ENCODE assay signal across 22 cellular contexts in genomic region chr4:140363051-140363450, GRCh38.
"Had no signal": no experiment of that assay in that cellular context is flagged by ENCODE, and none has a peak within 500 bp of the region (broad histone marks: within the 10 kb centered on the region; RNA-seq: fewer than 3 reads in every experiment).

No MANE protein-coding gene starts in this region.

- DNase-seq: activated CD4-positive, alpha-beta T cell treated with anti-CD3 and anti-CD28 coated beads for 1 hour; activated CD4-positive, alpha-beta T cell treated with anti-CD3 and anti-CD28 coated beads, Interleukin-2, amount 50 U/mL, for 1 hour; activated CD8-positive, alpha-beta memory T cell treated with anti-CD3 and anti-CD28 coated beads, Interleukin-2, amount 10 ng/mL, durations not matched to agents 7 days and 5 days; activated CD8-positive, alpha-beta T cell treated with anti-CD3 and anti-CD28 coated beads, Interleukin-2, amount 10 ng/mL, durations not matched to agents 7 days and 5 days; activated effector memory CD4-positive, alpha-beta T cell treated with anti-CD3 and anti-CD28 coated beads, Interleukin-2, amount 50 U/mL, for 16 hours; activated naive CD4-positive, alpha-beta T cell treated with anti-CD3 and anti-CD28 coated beads for 36 hours; activated naive CD8-positive, alpha-beta T cell treated with anti-CD3 and anti-CD28 coated beads for 36 hours; adrenal gland; aorta; cerebellar nuclear complex; dorsolateral prefrontal cortex; effector memory CD4-positive, alpha-beta T cell; mammary epithelial cell; midbrain; stimulated activated CD4-positive, alpha-beta T cell treated with anti-CD3 and anti-CD28 coated beads, Interleukin-12 subunit alpha, Interleukin-12 subunit beta, amount 100 ng/mL, for 4 hours; stimulated activated CD4-positive, alpha-beta T cell treated with anti-CD3 and anti-CD28 coated beads, Interleukin-4, amount 100 ng/mL, for 1 hour; substantia nigra; T-helper 2 cell had no signal

- ATAC-seq: activated CD8-positive, alpha-beta memory T cell treated with anti-CD3 and anti-CD28 coated beads, Interleukin-2, amount 10 ng/mL, durations not matched to agents 7 days and 5 days; activated CD8-positive, alpha-beta T cell treated with anti-CD3 and anti-CD28 coated beads, Interleukin-2, amount 10 ng/mL, durations not matched to agents 7 days and 5 days; natural killer cell treated with Interleukin-12 subunit alpha and Interleukin-12 subunit beta and Interleukin-15 and Interleukin-18, amount 100 ng/mL, for 72 hours had no signal

- H3K9me3 Mint-ChIP-seq: activated naive CD4-positive, alpha-beta T cell treated with anti-CD3 and anti-CD28 coated beads for 36 hours; activated naive CD8-positive, alpha-beta T cell treated with anti-CD3 and anti-CD28 coated beads for 36 hours; activated T-helper 1 cell treated with anti-CD3 and anti-CD28 coated beads, Interleukin-12 subunit alpha, Interleukin-12 subunit beta, Interleukin-2, Interleukin-4 antibody, amounts not matched to agents 30 ng/mL and 10 ng/mL and 1 ng/mL, durations not matched to agents 14 hours and 24 hours and 36 hours; brain; natural killer cell treated with Interleukin-12 subunit alpha and Interleukin-12 subunit beta and Interleukin-15 and Interleukin-18, amount 100 ng/mL, for 72 hours; stimulated activated naive CD8-positive, alpha-beta T cell treated with anti-CD3 and anti-CD28 coated beads, Interleukin-15, Interleukin-2, amounts not matched to agents 100 ng/mL and 50 ng/mL, for 24 hours had no signal

- H3K27ac Mint-ChIP-seq: activated CD8-positive, alpha-beta memory T cell treated with anti-CD3 and anti-CD28 coated beads, Interleukin-2, amount 10 ng/mL, durations not matched to agents 7 days and 5 days; activated CD8-positive, alpha-beta T cell treated with anti-CD3 and anti-CD28 coated beads, Interleukin-2, amount 10 ng/mL, durations not matched to agents 7 days and 5 days; activated naive CD4-positive, alpha-beta T cell treated with anti-CD3 and anti-CD28 coated beads for 36 hours; activated naive CD8-positive, alpha-beta T cell treated with anti-CD3 and anti-CD28 coated beads for 36 hours; activated T-helper 1 cell treated with anti-CD3 and anti-CD28 coated beads, Interleukin-12 subunit alpha, Interleukin-12 subunit beta, Interleukin-2, Interleukin-4 antibody, amounts not matched to agents 30 ng/mL and 10 ng/mL and 1 ng/mL, durations not matched to agents 14 hours and 24 hours and 36 hours; natural killer cell treated with Interleukin-12 subunit alpha and Interleukin-12 subunit beta and Interleukin-15 and Interleukin-18, amount 100 ng/mL, for 72 hours; stimulated activated naive CD8-positive, alpha-beta T cell treated with anti-CD3 and anti-CD28 coated beads, Interleukin-15, Interleukin-2, amounts not matched to agents 100 ng/mL and 50 ng/mL, for 24 hours had no signal

- H3K4me1 Mint-ChIP-seq: activated CD8-positive, alpha-beta memory T cell treated with anti-CD3 and anti-CD28 coated beads, Interleukin-2, amount 10 ng/mL, durations not matched to agents 7 days and 5 days had no signal

- H3K36me3 Mint-ChIP-seq: activated CD8-positive, alpha-beta memory T cell treated with anti-CD3 and anti-CD28 coated beads, Interleukin-2, amount 10 ng/mL, durations not matched to agents 7 days and 5 days; activated naive CD8-positive, alpha-beta T cell treated with anti-CD3 and anti-CD28 coated beads for 36 hours; brain; natural killer cell treated with Interleukin-12 subunit alpha and Interleukin-12 subunit beta and Interleukin-15 and Interleukin-18, amount 100 ng/mL, for 72 hours had no signal

- H3K27me3 Mint-ChIP-seq: activated CD8-positive, alpha-beta memory T cell treated with anti-CD3 and anti-CD28 coated beads, Interleukin-2, amount 10 ng/mL, durations not matched to agents 7 days and 5 days; activated naive CD8-positive, alpha-beta T cell treated with anti-CD3 and anti-CD28 coated beads for 36 hours; stimulated activated naive CD8-positive, alpha-beta T cell treated with anti-CD3 and anti-CD28 coated beads, Interleukin-15, Interleukin-2, amounts not matched to agents 100 ng/mL and 50 ng/mL, for 24 hours had no signal

- H3K4me3 Mint-ChIP-seq: activated CD8-positive, alpha-beta memory T cell treated with anti-CD3 and anti-CD28 coated beads, Interleukin-2, amount 10 ng/mL, durations not matched to agents 7 days and 5 days; activated CD8-positive, alpha-beta T cell treated with anti-CD3 and anti-CD28 coated beads, Interleukin-2, amount 10 ng/mL, durations not matched to agents 7 days and 5 days; activated naive CD4-positive, alpha-beta T cell treated with anti-CD3 and anti-CD28 coated beads for 36 hours; activated naive CD8-positive, alpha-beta T cell treated with anti-CD3 and anti-CD28 coated beads for 36 hours; activated T-helper 1 cell treated with anti-CD3 and anti-CD28 coated beads, Interleukin-12 subunit alpha, Interleukin-12 subunit beta, Interleukin-2, Interleukin-4 antibody, amounts not matched to agents 30 ng/mL and 10 ng/mL and 1 ng/mL, durations not matched to agents 14 hours and 24 hours and 36 hours; brain; natural killer cell treated with Interleukin-12 subunit alpha and Interleukin-12 subunit beta and Interleukin-15 and Interleukin-18, amount 100 ng/mL, for 72 hours; stimulated activated naive CD8-positive, alpha-beta T cell treated with anti-CD3 and anti-CD28 coated beads, Interleukin-15, Interleukin-2, amounts not matched to agents 100 ng/mL and 50 ng/mL, for 24 hours had no signal
